Comparison of ENCODE assay signal across 8 cellular contexts in genomic region chr15:40252438-40253178, GRCh38. TPM values are rescaled to one million over a fixed set of nuclear protein-coding genes. Genes with fewer than 3 reads are reported as not detected.
DNase-seq lines count a peak whose midpoint lies in the region; ATAC-seq and TF ChIP-seq lines count a peak whose summit lies in the region.

No MANE protein-coding gene starts in this region.

- peaks cover 1% of the 10 kb centered on the region for H3K36me3 Mint-ChIP-seq in activated CD8-positive, alpha-beta T cell treated with anti-CD3 and anti-CD28 coated beads, Interleukin-2, amount 10 ng/mL, durations not matched to agents 7 days and 5 days (ENCODE audit: low read depth)
- H3K36me3 Mint-ChIP-seq in progenitor cell of endocrine pancreas (ENCODE audit: insufficient read depth), result no peaks in the 10 kb centered on the region

- H3K9me3 Mint-ChIP-seq in activated CD8-positive, alpha-beta T cell treated with anti-CD3 and anti-CD28 coated beads, Interleukin-2, amount 10 ng/mL, durations not matched to agents 7 days and 5 days (ENCODE audit: insufficient read depth), result no peaks in the 10 kb centered on the region
- H3K9me3 Mint-ChIP-seq in progenitor cell of endocrine pancreas (ENCODE audit: low read depth), result no peaks in the 10 kb centered on the region

- peak; percentile 74 for ATAC-seq in activated CD8-positive, alpha-beta T cell treated with anti-CD3 and anti-CD28 coated beads, Interleukin-2, amount 10 ng/mL, durations not matched to agents 7 days and 5 days
- ATAC-seq in Right ventricle myocardium superior (ENCODE audit: poor library complexity), result peak; percentile 73
- ATAC-seq in GM18867 (IDR thresholded peaks at IDR 0.05; ENCODE audit: unreplicated experiment), result no peak

- intact Hi-C loops in Right ventricle myocardium superior (cut with DNase I), result no loop called here

- TF ChIP-seq CTCF in AG04449 (IDR thresholded peaks at IDR 0.05; ENCODE audit: insufficient read depth, low read length, missing control alignments) (no peak), progenitor cell of endocrine pancreas (IDR thresholded peaks at IDR 0.05; ENCODE audit: unreplicated experiment) (no peak)

- POLR2A ChIA-PET in AG04449 (lab: Yijun Ruan, JAX), result no interaction called here
- POLR2A ChIA-PET in activated CD8-positive, alpha-beta T cell treated with anti-CD3 and anti-CD28 coated beads, Interleukin-2, amount 10 ng/mL, durations not matched to agents 7 days and 5 days (lab: Charles Lee), result no interaction called here

- H3K27me3 Mint-ChIP-seq in activated CD8-positive, alpha-beta T cell treated with anti-CD3 and anti-CD28 coated beads, Interleukin-2, amount 10 ng/mL, durations not matched to agents 7 days and 5 days (ENCODE audit: low read depth), result peaks cover 37% of the 10 kb centered on the region
- H3K27me3 Mint-ChIP-seq in progenitor cell of endocrine pancreas, result peaks cover 41% of the 10 kb centered on the region

- peaks cover 12% of the 10 kb centered on the region for H3K4me1 Mint-ChIP-seq in activated CD8-positive, alpha-beta T cell treated with anti-CD3 and anti-CD28 coated beads, Interleukin-2, amount 10 ng/mL, durations not matched to agents 7 days and 5 days (ENCODE audit: low read depth)
- peaks cover 4% of the 10 kb centered on the region for H3K4me1 Mint-ChIP-seq in progenitor cell of endocrine pancreas (ENCODE audit: low read depth)

- peak overlapping the region; percentile 40 for H3K4me3 ChIP-seq in AG04449 (ENCODE audit: low read depth, low read length)
- H3K4me3 ChIP-seq in H7 (ENCODE audit: insufficient read depth, low read depth, low read length), result peak overlapping the region; percentile 58
- no peak overlapping the region for H3K4me3 ChIP-seq in MG63

- H3K36me3 ChIP-seq in H7 (replicated peaks; ENCODE audit: control insufficient read depth, insufficient read depth, low read length) (no peaks in the 10 kb centered on the region; the same call in none of the 2 replicates), MG63 (no peaks in the 10 kb centered on the region)

- H3K9me3 ChIP-seq in MG63, result no peaks in the 10 kb centered on the region

- H3K27me3 ChIP-seq in H7 (ENCODE audit: control insufficient read depth, insufficient read depth, low read length), result peaks cover 31% of the 10 kb centered on the region
- no peaks in the 10 kb centered on the region for H3K27me3 ChIP-seq in MG63

- peak overlapping the region; percentile 73 for H3K4me3 Mint-ChIP-seq in activated CD8-positive, alpha-beta T cell treated with anti-CD3 and anti-CD28 coated beads, Interleukin-2, amount 10 ng/mL, durations not matched to agents 7 days and 5 days
- H3K4me3 Mint-ChIP-seq in progenitor cell of endocrine pancreas (ENCODE audit: low read depth), result peak overlapping the region; percentile 83

- DNase-seq in AG04449 (ENCODE audit: low read depth, low spot score) (no peak), H7 (peak; percentile 92), Right ventricle myocardium superior (peak; percentile 65), progenitor cell of endocrine pancreas (ENCODE audit: low spot score, unreplicated experiment) (peak; percentile 43), HUDEP-2 (lab: John Stamatoyannopoulos, UW; ENCODE audit: unreplicated experiment in 76 of 76) (no peak), MG63 (no peak)
- DNase-seq in activated CD8-positive, alpha-beta T cell treated with anti-CD3 and anti-CD28 coated beads, Interleukin-2, amount 10 ng/mL, durations not matched to agents 7 days and 5 days, result no peak

- no peak overlapping the region for H3K27ac Mint-ChIP-seq in activated CD8-positive, alpha-beta T cell treated with anti-CD3 and anti-CD28 coated beads, Interleukin-2, amount 10 ng/mL, durations not matched to agents 7 days and 5 days
- H3K27ac Mint-ChIP-seq in progenitor cell of endocrine pancreas, result peak overlapping the region; percentile 90

- CTCF ChIA-PET in AG04449 (lab: Yijun Ruan, JAX), result no interaction called here
- CTCF ChIA-PET in activated CD8-positive, alpha-beta T cell treated with anti-CD3 and anti-CD28 coated beads, Interleukin-2, amount 10 ng/mL, durations not matched to agents 7 days and 5 days (lab: Charles Lee), result interaction anchor here (1.0 kb wide), 1 partner anchor 35 kb away, joined by 3 read pairs; no protein-coding TSS in a partner anchor

RNA-seq across cellular contexts. Expression of gene PAK6, which starts 13.7 kb away (rescaled TPM):
- total RNA-seq in H7 (2014; rRNA removed; shearing (Covaris generic)), result 4.9 and 8.4 TPM in 2 replicates
- total RNA-seq in activated CD8-positive, alpha-beta T cell treated with anti-CD3 and anti-CD28 coated beads, Interleukin-2, amount 10 ng/mL, durations not matched to agents 7 days and 5 days, result 1 to 10 TPM; 1.2 to 1.4 TPM
- total RNA-seq in Right ventricle myocardium superior (9.7 TPM), progenitor cell of endocrine pancreas (13.2 and 13.8 TPM in 2 replicates)
- total RNA-seq in MG63 (2014; rRNA removed; shearing (Covaris generic); ENCODE audit: low replicate concordance), result 3.9 TPM in 1 of 2 replicates, not detected in the other

RNA-seq across cellular contexts. Expression of gene ANKRD63, which starts 30.3 kb away (rescaled TPM):
- 0.22 and 0.45 TPM in 2 replicates for total RNA-seq in H7 (2014; rRNA removed; shearing (Covaris generic))
- total RNA-seq in activated CD8-positive, alpha-beta T cell treated with anti-CD3 and anti-CD28 coated beads, Interleukin-2, amount 10 ng/mL, durations not matched to agents 7 days and 5 days, result under 1 TPM in 1 of 2 experiments, not detected in 1; 0.37 TPM
- total RNA-seq in Right ventricle myocardium superior, result 0.65 TPM
- total RNA-seq in progenitor cell of endocrine pancreas, result not detected in 2 replicates
- total RNA-seq in MG63 (2014; rRNA removed; shearing (Covaris generic); ENCODE audit: low replicate concordance), result not detected in 2 replicates

RNA-seq across cellular contexts. Expression of gene PLCB2, which starts 55.1 kb away (rescaled TPM):
- total RNA-seq in H7 (2014; rRNA removed; shearing (Covaris generic)), result 11.3 and 13.9 TPM in 2 replicates
- 100 to 1,000 TPM; 133 to 160 TPM for total RNA-seq in activated CD8-positive, alpha-beta T cell treated with anti-CD3 and anti-CD28 coated beads, Interleukin-2, amount 10 ng/mL, durations not matched to agents 7 days and 5 days
- total RNA-seq in Right ventricle myocardium superior (7.7 TPM), progenitor cell of endocrine pancreas (2.5 and 2.8 TPM in 2 replicates)
- total RNA-seq in MG63 (2014; rRNA removed; shearing (Covaris generic); ENCODE audit: low replicate concordance), result not detected in 2 replicates

Comparison
In these comparisons a context has a peak if more than half of its experiments do, and no peak if none do; other contexts are left out.
1. DNase-seq: peak in H7 (single experiment), Right ventricle myocardium superior (single experiment) and progenitor cell of endocrine pancreas (single experiment); none in AG04449 (single experiment), activated CD8-positive, alpha-beta T cell treated with anti-CD3 and anti-CD28 coated beads, Interleukin-2, amount 10 ng/mL, durations not matched to agents 7 days and 5 days (single experiment), HUDEP-2 (0 of 76) and MG63 (single experiment).